In genomic region chr9:133855802-133856592, GRCh38 we compare ENCODE assay signal across 12 cellular contexts.
DNase-seq lines count a peak whose midpoint lies in the region; ATAC-seq and TF ChIP-seq lines count a peak whose summit lies in the region.
"Had no signal": no experiment of that assay in that cellular context is flagged by ENCODE, and none has a peak within 500 bp of the region (broad histone marks: within the 10 kb centered on the region; RNA-seq: fewer than 3 reads in every experiment).

No MANE protein-coding gene starts in this region.

- peak overlapping the region; percentile 92 for H3K27ac Mint-ChIP-seq in neural progenitor cell
- no peak overlapping the region for H3K27ac Mint-ChIP-seq in activated T-helper 1 cell treated with anti-CD3 and anti-CD28 coated beads, Interleukin-12 subunit alpha, Interleukin-12 subunit beta, Interleukin-2, Interleukin-4 antibody, amounts not matched to agents 30 ng/mL and 10 ng/mL and 1 ng/mL, durations not matched to agents 14 hours and 24 hours and 36 hours
- H3K27ac Mint-ChIP-seq: stimulated activated naive CD8-positive, alpha-beta T cell treated with anti-CD3 and anti-CD28 coated beads, Interleukin-15, Interleukin-2, amounts not matched to agents 100 ng/mL and 50 ng/mL, for 24 hours had no signal

- H3K4me1 ChIP-seq in RWPE2 (ENCODE audit: insufficient read depth, poor library complexity, severe bottlenecking): peaks cover 12% of the 10 kb centered on the region
- peaks cover 8% of the 10 kb centered on the region for H3K4me1 ChIP-seq in neural progenitor cell

- no peak overlapping the region for H3K9ac ChIP-seq in neural progenitor cell
- H3K9ac ChIP-seq: BLaER1 had no signal

- TF ChIP-seq CTCF in BJ (IDR thresholded peaks at IDR 0.05; ENCODE audit: insufficient read depth, low read depth, low read length) (no peak), RWPE2 (IDR thresholded peaks at IDR 0.05; ENCODE audit: poor library complexity, severe bottlenecking) (no peak), fibroblast of villous mesenchyme (IDR thresholded peaks at IDR 0.05; ENCODE audit: insufficient read depth, low read depth, low read length) (no peak), neural progenitor cell (IDR thresholded peaks at IDR 0.05) (no peak), GM20000 (IDR thresholded peaks at IDR 0.05; ENCODE audit: extremely low read depth, missing control alignments) (no peak)

- peaks cover 36% of the 10 kb centered on the region for H4K20me1 ChIP-seq in neural progenitor cell (ENCODE audit: low read depth)

- CTCF ChIA-PET in BJ (lab: Yijun Ruan, JAX): no interaction called here

- H3K9me3 Mint-ChIP-seq in neural progenitor cell: no peaks in the 10 kb centered on the region
- no peaks in the 10 kb centered on the region for H3K9me3 Mint-ChIP-seq in activated T-helper 1 cell treated with anti-CD3 and anti-CD28 coated beads, Interleukin-12 subunit alpha, Interleukin-12 subunit beta, Interleukin-2, Interleukin-4 antibody, amounts not matched to agents 30 ng/mL and 10 ng/mL and 1 ng/mL, durations not matched to agents 14 hours and 24 hours and 36 hours
- H3K9me3 Mint-ChIP-seq: naive B cell; stimulated activated naive CD8-positive, alpha-beta T cell treated with anti-CD3 and anti-CD28 coated beads, Interleukin-15, Interleukin-2, amounts not matched to agents 100 ng/mL and 50 ng/mL, for 24 hours had no signal

- peaks cover 6% of the 10 kb centered on the region for H3K27me3 Mint-ChIP-seq in neural progenitor cell (ENCODE audit: insufficient read depth, low read depth)
- H3K27me3 Mint-ChIP-seq in activated T-helper 1 cell treated with anti-CD3 and anti-CD28 coated beads, Interleukin-12 subunit alpha, Interleukin-12 subunit beta, Interleukin-2, Interleukin-4 antibody, amounts not matched to agents 30 ng/mL and 10 ng/mL and 1 ng/mL, durations not matched to agents 14 hours and 24 hours and 36 hours (ENCODE audit: insufficient read depth): no peaks in the 10 kb centered on the region
- H3K27me3 Mint-ChIP-seq: naive B cell; stimulated activated naive CD8-positive, alpha-beta T cell treated with anti-CD3 and anti-CD28 coated beads, Interleukin-15, Interleukin-2, amounts not matched to agents 100 ng/mL and 50 ng/mL, for 24 hours had no signal

- H3K27ac ChIP-seq in RWPE2 (ENCODE audit: poor library complexity, severe bottlenecking): peak overlapping the region; percentile 78
- H3K27ac ChIP-seq in neural progenitor cell: no peak overlapping the region
- H3K27ac ChIP-seq: BLaER1 had no signal

- no peak overlapping the region for H3K4me3 Mint-ChIP-seq in neural progenitor cell
- H3K4me3 Mint-ChIP-seq in activated T-helper 1 cell treated with anti-CD3 and anti-CD28 coated beads, Interleukin-12 subunit alpha, Interleukin-12 subunit beta, Interleukin-2, Interleukin-4 antibody, amounts not matched to agents 30 ng/mL and 10 ng/mL and 1 ng/mL, durations not matched to agents 14 hours and 24 hours and 36 hours: no peak overlapping the region
- H3K4me3 Mint-ChIP-seq: stimulated activated naive CD8-positive, alpha-beta T cell treated with anti-CD3 and anti-CD28 coated beads, Interleukin-15, Interleukin-2, amounts not matched to agents 100 ng/mL and 50 ng/mL, for 24 hours had no signal

- ATAC-seq in RWPE2 (ENCODE audit: low read depth) (peak; percentile 73), HG02970 (IDR thresholded peaks at IDR 0.05; ENCODE audit: low FRiP score, unreplicated experiment) (no peak), HG03135 (IDR thresholded peaks at IDR 0.05; ENCODE audit: unreplicated experiment) (no peak)

- intact Hi-C loops in activated T-helper 1 cell treated with anti-CD3 and anti-CD28 coated beads, Interleukin-12 subunit alpha, Interleukin-12 subunit beta, Interleukin-2, Interleukin-4 antibody, amounts not matched to agents 30 ng/mL and 10 ng/mL and 1 ng/mL, durations not matched to agents 14 hours and 24 hours and 36 hours (cut with micrococcal nuclease): no loop called here

- H3K36me3 ChIP-seq in BJ (ENCODE audit: control insufficient read depth, insufficient read depth, low read length) (peaks cover 7% of the 10 kb centered on the region), RWPE2 (ENCODE audit: low read depth) (peaks cover 3% of the 10 kb centered on the region), neural progenitor cell (no peaks in the 10 kb centered on the region)

- no peak overlapping the region for H3K4me2 ChIP-seq in neural progenitor cell

- H3K27me3 ChIP-seq in BJ (ENCODE audit: control insufficient read depth, insufficient read depth, low read length) (no peaks in the 10 kb centered on the region), RWPE2 (ENCODE audit: insufficient read depth, poor library complexity, severe bottlenecking) (no peaks in the 10 kb centered on the region), neural progenitor cell (no peaks in the 10 kb centered on the region)
- H3K27me3 ChIP-seq: BLaER1 had no signal

- no peaks in the 10 kb centered on the region for H3K9me3 ChIP-seq in RWPE2 (ENCODE audit: severe bottlenecking)
- H3K9me3 ChIP-seq in neural progenitor cell (ENCODE audit: low read depth): no peaks in the 10 kb centered on the region
- H3K9me3 ChIP-seq: BLaER1 had no signal

- peaks cover 47% of the 10 kb centered on the region for H3K4me1 Mint-ChIP-seq in neural progenitor cell
- no peaks in the 10 kb centered on the region for H3K4me1 Mint-ChIP-seq in activated T-helper 1 cell treated with anti-CD3 and anti-CD28 coated beads, Interleukin-12 subunit alpha, Interleukin-12 subunit beta, Interleukin-2, Interleukin-4 antibody, amounts not matched to agents 30 ng/mL and 10 ng/mL and 1 ng/mL, durations not matched to agents 14 hours and 24 hours and 36 hours (ENCODE audit: low read depth)

- H2AFZ ChIP-seq in neural progenitor cell (replicated peaks): no peak overlapping the region

- H3K36me3 Mint-ChIP-seq in neural progenitor cell: peaks cover 26% of the 10 kb centered on the region
- no peaks in the 10 kb centered on the region for H3K36me3 Mint-ChIP-seq in activated T-helper 1 cell treated with anti-CD3 and anti-CD28 coated beads, Interleukin-12 subunit alpha, Interleukin-12 subunit beta, Interleukin-2, Interleukin-4 antibody, amounts not matched to agents 30 ng/mL and 10 ng/mL and 1 ng/mL, durations not matched to agents 14 hours and 24 hours and 36 hours (ENCODE audit: low read depth)

- H3K4me3 ChIP-seq in BJ (ENCODE audit: low read depth, low read length): no peak overlapping the region
- no peak overlapping the region for H3K4me3 ChIP-seq in RWPE2 (ENCODE audit: severe bottlenecking)
- H3K4me3 ChIP-seq in fibroblast of villous mesenchyme (ENCODE audit: low read depth, low read length): no peak overlapping the region
- H3K4me3 ChIP-seq in neural progenitor cell: no peak overlapping the region
- H3K4me3 ChIP-seq: BLaER1 had no signal

- peak; percentile 72 for DNase-seq in BJ (ENCODE audit: low read depth)
- DNase-seq in RWPE2 (ENCODE audit: low spot score): no peak
- peak; percentile 99 for DNase-seq in fibroblast of villous mesenchyme (ENCODE audit: low read depth)
- no peak for DNase-seq in neural progenitor cell (ENCODE audit: low spot score)
- DNase-seq in GM20000 (ENCODE audit: low spot score): no peak
- no peak for DNase-seq in activated T-helper 1 cell treated with anti-CD3 and anti-CD28 coated beads, Interleukin-12 subunit alpha, Interleukin-12 subunit beta, Interleukin-2, Interleukin-4 antibody, amounts not matched to agents 30 ng/mL and 10 ng/mL and 1 ng/mL, durations not matched to agents 14 hours and 24 hours and 36 hours (ENCODE audit: low spot score)
- DNase-seq: caudate nucleus, naive B cell had no signal

- H3F3A ChIP-seq in neural progenitor cell (ENCODE audit: low read depth): no peaks in the 10 kb centered on the region

- POLR2A ChIA-PET in BJ (lab: Charles Lee): no interaction called here

- no peaks in the 10 kb centered on the region for H3K79me2 ChIP-seq in neural progenitor cell (ENCODE audit: low read depth)

Comparison
In these comparisons a context has a peak if more than half of its experiments do, and no peak if none do; other contexts are left out.
1. DNase-seq: peak in BJ (single experiment) and fibroblast of villous mesenchyme (single experiment); none in RWPE2 (single experiment), neural progenitor cell (single experiment), GM20000 (single experiment) and activated T-helper 1 cell treated with anti-CD3 and anti-CD28 coated beads, Interleukin-12 subunit alpha, Interleukin-12 subunit beta, Interleukin-2, Interleukin-4 antibody, amounts not matched to agents 30 ng/mL and 10 ng/mL and 1 ng/mL, durations not matched to agents 14 hours and 24 hours and 36 hours (single experiment).